ENCODE assay signal across 7 cellular contexts in the genomic region with DNA sequence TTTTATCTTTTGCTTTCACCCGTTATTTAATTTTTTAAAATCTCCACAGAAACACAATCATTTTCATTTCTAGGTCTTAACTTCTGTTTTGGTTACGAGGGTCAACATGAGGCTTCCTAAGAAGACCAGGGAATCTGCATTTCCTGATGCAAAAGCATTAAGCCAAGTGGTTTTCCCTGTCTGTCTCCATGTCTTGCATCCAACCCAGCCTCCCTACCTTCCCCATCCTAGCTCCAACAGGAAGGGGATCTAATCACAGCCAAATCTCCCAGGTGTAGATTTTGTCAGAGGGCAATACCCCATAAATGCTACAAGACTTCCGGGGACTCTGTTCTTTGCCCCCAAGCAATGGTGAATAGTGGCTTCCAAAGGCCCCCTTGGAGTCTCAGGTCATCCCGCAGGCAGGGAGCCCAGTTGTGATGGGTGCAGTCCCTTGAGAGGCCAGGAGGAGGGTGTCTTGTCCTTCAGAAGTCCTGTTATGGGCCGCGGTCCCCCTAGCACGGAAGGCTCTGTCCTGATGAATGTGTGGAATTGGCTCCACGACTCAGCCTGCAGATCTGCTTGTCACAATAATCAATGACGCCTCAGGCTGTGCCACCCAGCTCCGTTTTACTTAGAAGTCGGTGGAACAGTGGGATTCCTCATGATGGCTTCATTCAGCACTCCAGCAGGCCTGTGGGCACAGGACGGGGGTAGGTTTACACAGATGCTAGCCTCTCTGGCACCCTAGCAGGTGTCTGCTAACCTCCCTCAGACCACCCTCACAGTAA.
DNase-seq lines count a peak whose midpoint lies in the region; ATAC-seq and TF ChIP-seq lines count a peak whose summit lies in the region.

No MANE protein-coding gene starts in this region.

- no peak overlapping the region for H3K4me3 Mint-ChIP-seq in activated CD4-positive, alpha-beta memory T cell treated with anti-CD3 and anti-CD28 coated beads, Interleukin-2, amount 10 ng/mL, durations not matched to agents 7 days and 5 days
- H3K4me3 Mint-ChIP-seq in osteocyte (ENCODE audit: unreplicated experiment): peak overlapping the region; percentile 47

- DNase-seq in NB4 (ENCODE audit: low read depth) (peak; percentile 34), fibroblast of the aortic adventitia (ENCODE audit: low read depth) (peak; percentile 48), osteocyte (ENCODE audit: extremely low spot score, unreplicated experiment) (peak; percentile 84)
- DNase-seq in activated CD4-positive, alpha-beta memory T cell treated with anti-CD3 and anti-CD28 coated beads, Interleukin-2, amount 10 ng/mL, durations not matched to agents 7 days and 5 days: peak; percentile 34

- H3K9me3 Mint-ChIP-seq in activated CD4-positive, alpha-beta memory T cell treated with anti-CD3 and anti-CD28 coated beads, Interleukin-2, amount 10 ng/mL, durations not matched to agents 7 days and 5 days: no peaks in the 10 kb centered on the region
- peaks cover 9% of the 10 kb centered on the region for H3K9me3 Mint-ChIP-seq in osteocyte (ENCODE audit: unreplicated experiment)

- no peaks in the 10 kb centered on the region for H3K36me3 Mint-ChIP-seq in activated CD4-positive, alpha-beta memory T cell treated with anti-CD3 and anti-CD28 coated beads, Interleukin-2, amount 10 ng/mL, durations not matched to agents 7 days and 5 days (ENCODE audit: low read depth)
- H3K36me3 Mint-ChIP-seq in osteocyte (ENCODE audit: unreplicated experiment): no peaks in the 10 kb centered on the region

- no peak for TF ChIP-seq POLR2A in NB4 (IDR thresholded peaks at IDR 0.05; ENCODE audit: extremely low read depth, insufficient read length)
- no peak for TF ChIP-seq POLR2A in GM18505 (IDR thresholded peaks at IDR 0.05; ENCODE audit: borderline replicate concordance, extremely low read depth, insufficient read depth, insufficient read length)

- no peak overlapping the region for H3K27ac Mint-ChIP-seq in activated CD4-positive, alpha-beta memory T cell treated with anti-CD3 and anti-CD28 coated beads, Interleukin-2, amount 10 ng/mL, durations not matched to agents 7 days and 5 days
- H3K27ac Mint-ChIP-seq in osteocyte (ENCODE audit: unreplicated experiment): peak overlapping the region; percentile 57

- POLR2A ChIA-PET in activated CD4-positive, alpha-beta memory T cell treated with anti-CD3 and anti-CD28 coated beads, Interleukin-2, amount 10 ng/mL, durations not matched to agents 7 days and 5 days (lab: Charles Lee): no interaction called here

- H3K4me1 Mint-ChIP-seq in activated CD4-positive, alpha-beta memory T cell treated with anti-CD3 and anti-CD28 coated beads, Interleukin-2, amount 10 ng/mL, durations not matched to agents 7 days and 5 days: peaks cover 14% of the 10 kb centered on the region
- peaks cover 18% of the 10 kb centered on the region for H3K4me1 Mint-ChIP-seq in osteocyte (ENCODE audit: unreplicated experiment)

- H3K4me3 ChIP-seq in NB4 (ENCODE audit: low read depth, low read length) (no peak overlapping the region), fibroblast of the aortic adventitia (ENCODE audit: low read depth, low read length) (no peak overlapping the region)

- H3K27me3 Mint-ChIP-seq in activated CD4-positive, alpha-beta memory T cell treated with anti-CD3 and anti-CD28 coated beads, Interleukin-2, amount 10 ng/mL, durations not matched to agents 7 days and 5 days: peaks cover 25% of the 10 kb centered on the region
- no peaks in the 10 kb centered on the region for H3K27me3 Mint-ChIP-seq in osteocyte (ENCODE audit: unreplicated experiment)

- TF ChIP-seq CTCF in GM12872 (IDR thresholded peaks at IDR 0.05; ENCODE audit: insufficient read depth, low read depth, low read length) (peak; percentile 60), NB4 (IDR thresholded peaks at IDR 0.05; ENCODE audit: low read depth, low read length) (peak; percentile 36), fibroblast of the aortic adventitia (IDR thresholded peaks at IDR 0.05; ENCODE audit: insufficient read depth, low read length) (peak; percentile 59), osteocyte (IDR thresholded peaks at IDR 0.05) (peak; percentile 66)

- CTCF ChIA-PET in activated CD4-positive, alpha-beta memory T cell treated with anti-CD3 and anti-CD28 coated beads, Interleukin-2, amount 10 ng/mL, durations not matched to agents 7 days and 5 days (lab: Charles Lee): interaction anchor here (1.2 kb wide), 1 partner anchor 10 kb away, joined by 3 read pairs; no protein-coding TSS in a partner anchor

- ATAC-seq in GM21529 (IDR thresholded peaks at IDR 0.05; ENCODE audit: unreplicated experiment) (no peak), GM18505 (IDR thresholded peaks at IDR 0.05; ENCODE audit: unreplicated experiment) (no peak)

Comparison
In these comparisons a context has a peak if more than half of its experiments do, and no peak if none do; other contexts are left out.
1. DNase-seq: peak in every context shown above with its lines; median percentile 84 in osteocyte; 48 in fibroblast of the aortic adventitia; 34 in NB4; 34 in activated CD4-positive, alpha-beta memory T cell treated with anti-CD3 and anti-CD28 coated beads, Interleukin-2, amount 10 ng/mL, durations not matched to agents 7 days and 5 days.